ENCODE assay signal across 12 cellular contexts in the genomic region with DNA sequence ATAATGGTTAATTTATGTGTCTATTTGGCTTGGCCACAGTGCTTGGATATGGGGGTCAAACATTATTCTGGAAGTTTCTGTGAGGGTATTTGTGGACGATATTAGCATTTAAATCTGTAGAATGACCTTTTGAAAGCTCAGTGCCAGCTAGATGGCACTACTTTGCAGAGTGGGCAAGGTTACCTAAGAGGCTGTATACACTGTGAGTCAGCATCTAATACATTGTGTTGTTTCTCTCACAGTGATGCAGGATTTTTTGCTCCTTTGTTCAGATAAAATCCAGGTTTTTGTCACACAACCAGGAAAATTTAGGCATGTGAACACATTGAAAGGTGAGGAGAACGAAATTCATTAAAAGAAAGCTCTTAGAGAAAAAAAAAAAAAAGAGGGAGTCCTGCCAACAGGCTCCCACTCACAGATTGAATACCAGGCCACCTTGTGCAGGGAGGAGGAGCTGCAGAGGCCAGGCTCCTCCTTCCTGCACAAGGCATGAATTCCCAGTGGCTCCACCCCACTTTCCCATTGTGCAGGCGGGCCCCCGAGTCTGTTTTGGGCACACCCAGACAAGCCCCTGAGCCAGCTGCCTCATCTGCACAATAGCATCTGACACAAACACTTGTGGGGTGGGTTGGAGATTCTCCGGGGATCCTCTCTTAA.
"Had no signal": no experiment of that assay in that cellular context is flagged by ENCODE, and none has a peak within 500 bp of the region (broad histone marks: within the 10 kb centered on the region; RNA-seq: fewer than 3 reads in every experiment).

No MANE protein-coding gene starts in this region.

- H3K9me3 ChIP-seq: gastroesophageal sphincter, pancreas had no signal

- H3K4me3 ChIP-seq: cardiac muscle cell, gastroesophageal sphincter, pancreas, thoracic aorta had no signal

- DNase-seq: activated naive CD4-positive, alpha-beta T cell treated with anti-CD3 and anti-CD28 coated beads for 36 hours; activated T-cell treated with anti-CD3 and anti-CD28 coated beads for 4 hours; endodermal cell; islet precursor cell; pancreas had no signal

- H3K4me1 Mint-ChIP-seq: activated T-helper 17 cell treated with anti-CD3 and anti-CD28 coated beads, Interleukin-2, amount 50 U/mL, for 72 hours; endodermal cell; stimulated activated effector memory CD8-positive, alpha-beta T cell treated with anti-CD3 and anti-CD28 coated beads, Interleukin-12 subunit alpha, Interleukin-12 subunit beta, amount 100 ng/mL, for 72 hours had no signal

- H3K27me3 ChIP-seq: cardiac muscle cell, gastroesophageal sphincter, pancreas had no signal

- H3K36me3 ChIP-seq: cardiac muscle cell, gastroesophageal sphincter, pancreas, thoracic aorta had no signal

- H3K4me3 Mint-ChIP-seq: activated naive CD4-positive, alpha-beta T cell treated with anti-CD3 and anti-CD28 coated beads for 36 hours; activated T-helper 17 cell treated with anti-CD3 and anti-CD28 coated beads, Interleukin-2, amount 50 U/mL, for 72 hours; endodermal cell; stimulated activated effector memory CD8-positive, alpha-beta T cell treated with anti-CD3 and anti-CD28 coated beads, Interleukin-12 subunit alpha, Interleukin-12 subunit beta, amount 100 ng/mL, for 72 hours; T-helper 2 cell treated with Interferon-gamma antibody and Interleukin-4, amounts not matched to agents 5 μg/mL and 100 μg/mL, for 36 hours had no signal

- H3K9me3 Mint-ChIP-seq: endodermal cell had no signal

- ATAC-seq: activated T-helper 17 cell treated with anti-CD3 and anti-CD28 coated beads, Interleukin-2, amount 50 U/mL, for 72 hours; gastroesophageal sphincter; left lobe of liver; stimulated activated effector memory CD8-positive, alpha-beta T cell treated with anti-CD3 and anti-CD28 coated beads, Interleukin-12 subunit alpha, Interleukin-12 subunit beta, amount 100 ng/mL, for 72 hours had no signal

- H3K27me3 Mint-ChIP-seq: activated T-helper 17 cell treated with anti-CD3 and anti-CD28 coated beads, Interleukin-2, amount 50 U/mL, for 72 hours had no signal

- H3K27ac Mint-ChIP-seq: activated naive CD4-positive, alpha-beta T cell treated with anti-CD3 and anti-CD28 coated beads for 36 hours; activated T-helper 17 cell treated with anti-CD3 and anti-CD28 coated beads, Interleukin-2, amount 50 U/mL, for 72 hours; endodermal cell; stimulated activated effector memory CD8-positive, alpha-beta T cell treated with anti-CD3 and anti-CD28 coated beads, Interleukin-12 subunit alpha, Interleukin-12 subunit beta, amount 100 ng/mL, for 72 hours; T-helper 2 cell treated with Interferon-gamma antibody and Interleukin-4, amounts not matched to agents 5 μg/mL and 100 μg/mL, for 36 hours had no signal

- H3K27ac ChIP-seq: cardiac muscle cell, gastroesophageal sphincter, pancreas, thoracic aorta had no signal

- H3K36me3 Mint-ChIP-seq: stimulated activated effector memory CD8-positive, alpha-beta T cell treated with anti-CD3 and anti-CD28 coated beads, Interleukin-12 subunit alpha, Interleukin-12 subunit beta, amount 100 ng/mL, for 72 hours had no signal

- H3K4me1 ChIP-seq: gastroesophageal sphincter, pancreas had no signal
